In the genomic region with DNA sequence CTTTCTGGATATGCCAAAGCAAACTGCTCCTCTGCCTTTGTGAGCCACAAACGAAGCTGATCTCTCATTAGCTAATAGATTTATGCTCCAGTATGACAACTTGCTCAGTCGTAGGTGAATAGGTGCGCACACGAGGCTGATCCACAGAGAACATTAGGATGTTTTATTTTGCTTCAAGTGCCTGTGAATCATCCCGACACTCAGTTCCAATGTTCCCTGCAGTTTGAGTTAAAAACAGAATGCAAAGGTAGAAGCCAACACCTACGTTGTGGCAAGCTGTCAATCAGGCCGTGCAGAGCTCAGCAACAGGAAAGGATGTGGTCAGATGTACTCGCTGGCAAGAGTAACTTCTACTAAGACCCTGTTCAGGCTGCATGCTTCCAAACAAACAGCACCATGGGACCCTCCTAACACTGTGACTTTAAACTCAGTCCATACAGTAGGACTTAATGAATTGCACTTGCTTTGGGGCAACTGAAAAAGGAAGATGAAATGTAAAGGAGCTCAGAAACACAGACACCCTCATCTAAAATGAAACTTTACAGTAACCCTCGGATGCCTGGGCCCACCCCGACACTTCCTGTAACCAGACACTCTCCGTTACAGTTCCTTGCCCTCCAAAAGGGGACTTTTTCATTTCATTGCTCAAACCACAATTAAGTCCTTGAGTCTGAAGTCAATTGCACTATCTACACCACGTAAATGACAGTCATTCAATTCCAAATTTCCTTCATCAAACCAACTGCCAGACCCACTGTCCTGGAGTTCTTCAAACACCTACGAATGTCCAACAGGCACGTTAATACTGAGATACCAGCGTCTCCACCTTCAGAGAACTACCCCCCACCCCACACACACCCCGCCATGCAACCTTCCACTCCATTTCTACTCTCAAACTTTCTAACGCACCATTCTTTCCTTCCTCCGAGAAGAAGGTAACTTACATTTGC, we compare ENCODE assay signal across 1 cellular context.
TF ChIP-seq lines count a peak whose summit lies in the region.

No MANE protein-coding gene starts in this region.

TF ChIP-seq in GM23338, 12 proteins besides CTCF, POLR2A, EP300 and RAD21 (continued from another document):
- TF ChIP-seq, protein P1, sequence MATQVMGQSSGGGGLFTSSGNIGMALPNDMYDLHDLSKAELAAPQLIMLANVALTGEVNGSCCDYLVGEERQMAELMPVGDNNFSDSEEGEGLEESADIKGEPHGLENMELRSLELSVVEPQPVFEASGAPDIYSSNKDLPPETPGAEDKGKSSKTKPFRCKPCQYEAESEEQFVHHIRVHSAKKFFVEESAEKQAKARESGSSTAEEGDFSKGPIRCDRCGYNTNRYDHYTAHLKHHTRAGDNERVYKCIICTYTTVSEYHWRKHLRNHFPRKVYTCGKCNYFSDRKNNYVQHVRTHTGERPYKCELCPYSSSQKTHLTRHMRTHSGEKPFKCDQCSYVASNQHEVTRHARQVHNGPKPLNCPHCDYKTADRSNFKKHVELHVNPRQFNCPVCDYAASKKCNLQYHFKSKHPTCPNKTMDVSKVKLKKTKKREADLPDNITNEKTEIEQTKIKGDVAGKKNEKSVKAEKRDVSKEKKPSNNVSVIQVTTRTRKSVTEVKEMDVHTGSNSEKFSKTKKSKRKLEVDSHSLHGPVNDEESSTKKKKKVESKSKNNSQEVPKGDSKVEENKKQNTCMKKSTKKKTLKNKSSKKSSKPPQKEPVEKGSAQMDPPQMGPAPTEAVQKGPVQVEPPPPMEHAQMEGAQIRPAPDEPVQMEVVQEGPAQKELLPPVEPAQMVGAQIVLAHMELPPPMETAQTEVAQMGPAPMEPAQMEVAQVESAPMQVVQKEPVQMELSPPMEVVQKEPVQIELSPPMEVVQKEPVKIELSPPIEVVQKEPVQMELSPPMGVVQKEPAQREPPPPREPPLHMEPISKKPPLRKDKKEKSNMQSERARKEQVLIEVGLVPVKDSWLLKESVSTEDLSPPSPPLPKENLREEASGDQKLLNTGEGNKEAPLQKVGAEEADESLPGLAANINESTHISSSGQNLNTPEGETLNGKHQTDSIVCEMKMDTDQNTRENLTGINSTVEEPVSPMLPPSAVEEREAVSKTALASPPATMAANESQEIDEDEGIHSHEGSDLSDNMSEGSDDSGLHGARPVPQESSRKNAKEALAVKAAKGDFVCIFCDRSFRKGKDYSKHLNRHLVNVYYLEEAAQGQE (IDR thresholded peaks at IDR 0.05; ENCODE audit: unreplicated experiment), result no peak
- TF ChIP-seq STAT1 (IDR thresholded peaks at IDR 0.05; ENCODE audit: unreplicated experiment) (no peak), JUNB (IDR thresholded peaks at IDR 0.05; ENCODE audit: unreplicated experiment) (no peak), ZNF331 (CRISPR knock-in tag; IDR thresholded peaks at IDR 0.05; ENCODE audit: low read depth) (no peak), NANOG (IDR thresholded peaks at IDR 0.05; ENCODE audit: borderline replicate concordance) (no peak), CREB1 (CRISPR knock-in tag; IDR thresholded peaks at IDR 0.05; ENCODE audit: low read depth) (no peak), EZH2 (IDR thresholded peaks at IDR 0.05; ENCODE audit: low read depth, unreplicated experiment) (no peak)
